In the genomic region with DNA sequence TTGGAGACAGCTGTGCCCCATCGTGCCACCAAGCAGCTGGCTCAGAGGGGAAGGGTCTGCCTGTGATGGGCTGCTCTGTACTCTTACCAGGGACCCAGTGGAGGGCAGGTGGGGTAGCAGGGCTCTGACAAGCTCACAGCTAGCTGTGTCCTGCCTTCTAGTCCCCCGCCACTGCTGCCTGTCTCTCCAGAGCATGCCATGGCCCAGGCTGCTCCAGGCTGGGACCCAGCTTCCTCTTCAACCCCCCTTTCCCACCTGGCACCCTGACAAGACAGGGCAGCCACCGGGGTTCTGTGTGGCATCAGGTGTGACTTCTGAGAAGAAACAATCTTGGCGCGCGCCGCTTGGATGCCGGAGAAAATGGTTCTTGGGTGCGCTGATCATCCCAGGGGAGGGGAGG, we compare ENCODE assay signal across 24 cellular contexts.
"Had no signal": no experiment of that assay in that cellular context is flagged by ENCODE, and none has a peak within 500 bp of the region (broad histone marks: within the 10 kb centered on the region; RNA-seq: fewer than 3 reads in every experiment).

No MANE protein-coding gene starts in this region.

- H2AFZ ChIP-seq: hepatocyte, neural progenitor cell had no signal

- H3K4me3 Mint-ChIP-seq: naive thymus-derived CD8-positive, alpha-beta T cell; nephron progenitor cell; neural progenitor cell; stimulated activated naive CD8-positive, alpha-beta T cell treated with anti-CD3 and anti-CD28 coated beads, Interleukin-15, Interleukin-2, amounts not matched to agents 100 ng/mL and 50 ng/mL, for 24 hours; type B pancreatic cell had no signal

- H3K9me3 Mint-ChIP-seq: naive thymus-derived CD8-positive, alpha-beta T cell; nephron progenitor cell; neural progenitor cell; stimulated activated naive CD8-positive, alpha-beta T cell treated with anti-CD3 and anti-CD28 coated beads, Interleukin-15, Interleukin-2, amounts not matched to agents 100 ng/mL and 50 ng/mL, for 24 hours; type B pancreatic cell had no signal

- H3K27me3 Mint-ChIP-seq: progenitor cell of endocrine pancreas; stimulated activated naive CD8-positive, alpha-beta T cell treated with anti-CD3 and anti-CD28 coated beads, Interleukin-15, Interleukin-2, amounts not matched to agents 100 ng/mL and 50 ng/mL, for 24 hours; type B pancreatic cell had no signal

- ATAC-seq: heart right ventricle; left lobe of liver; lower lobe of right lung; naive thymus-derived CD8-positive, alpha-beta T cell; sciatic nerve had no signal

- H3K36me3 Mint-ChIP-seq: naive thymus-derived CD8-positive, alpha-beta T cell had no signal

- H3K36me3 ChIP-seq: neural progenitor cell, ovary, uterus had no signal

- H3K4me3 ChIP-seq: heart right ventricle, hepatocyte, lower lobe of right lung, neural progenitor cell, ovary, right atrium auricular region, skin epidermis, tibial nerve, uterus had no signal

- H3K4me1 ChIP-seq: lower lobe of right lung, neural progenitor cell, right atrium auricular region, tibial nerve, uterus had no signal

- H3K27ac Mint-ChIP-seq: naive thymus-derived CD8-positive, alpha-beta T cell; nephron progenitor cell; neural progenitor cell; progenitor cell of endocrine pancreas; stimulated activated naive CD8-positive, alpha-beta T cell treated with anti-CD3 and anti-CD28 coated beads, Interleukin-15, Interleukin-2, amounts not matched to agents 100 ng/mL and 50 ng/mL, for 24 hours; type B pancreatic cell had no signal

- H3K27me3 ChIP-seq: heart right ventricle, hepatocyte, neural progenitor cell, ovary, right atrium auricular region, tibial nerve, uterus had no signal

- H3K9ac ChIP-seq: neural progenitor cell had no signal

- H3K9me3 ChIP-seq: heart right ventricle, lower lobe of right lung, ovary, right atrium auricular region, tibial nerve, uterus had no signal

- H3K4me2 ChIP-seq: hepatocyte, neural progenitor cell had no signal

- H3K4me1 Mint-ChIP-seq: nephron progenitor cell had no signal

- H3K27ac ChIP-seq: heart right ventricle, hepatocyte, lower lobe of right lung, neural progenitor cell, ovary, right atrium auricular region, skin epidermis, tibial nerve, uterus had no signal

- DNase-seq: islet precursor cell; lower lobe of right lung; mammary epithelial cell; mesenchymal stem cell; naive thymus-derived CD8-positive, alpha-beta T cell; nephron progenitor cell; ovary; stimulated activated CD4-positive, alpha-beta T cell treated with anti-CD3 and anti-CD28 coated beads, Interleukin-12 subunit alpha, Interleukin-12 subunit beta, amount 100 ng/mL, for 4 hours; stimulated activated CD4-positive, alpha-beta T cell treated with anti-CD3 and anti-CD28 coated beads, Interleukin-15, amount 100 ng/mL, for 24 hours; stimulated activated CD4-positive, alpha-beta T cell treated with anti-CD3 and anti-CD28 coated beads, Interleukin-2, amount 100 ng/mL, for 24 hours; stimulated activated CD4-positive, alpha-beta T cell treated with anti-CD3 and anti-CD28 coated beads, Interleukin-4, amount 100 ng/mL, for 1 hour; stimulated activated naive CD4-positive, alpha-beta T cell; uterus had no signal
